13 cellular contexts compared by ENCODE assay signal in genomic region chr4:6938237-6938636, GRCh38. TPM values are rescaled to one million over a fixed set of nuclear protein-coding genes. Genes with fewer than 3 reads are reported as not detected.
DNase-seq lines count a peak whose midpoint lies in the region; ATAC-seq, FAIRE-seq and TF ChIP-seq lines count a peak whose summit lies in the region.
"Had no signal": no experiment of that assay in that cellular context is flagged by ENCODE, and none has a peak within 500 bp of the region (broad histone marks: within the 10 kb centered on the region; RNA-seq: fewer than 3 reads in every experiment).

No MANE protein-coding gene starts in this region.

- H2AFZ ChIP-seq in HepG2 (ENCODE audit: low read length) (no peak overlapping the region), astrocyte (ENCODE audit: low read depth, low read length) (no peak overlapping the region)

- TF ChIP-seq EP300 in HepG2 (IDR thresholded peaks at IDR 0.05; ENCODE audit: low read depth in 2 of 2, low read length in 2 of 2) = no peak
- TF ChIP-seq EP300 in HepG2 (CRISPR knock-in tag; IDR thresholded peaks at IDR 0.05; ENCODE audit: borderline replicate concordance) = no peak

- H3K9me3 ChIP-seq in right lobe of liver (no peaks in the 10 kb centered on the region), HepG2 (ENCODE audit: low read length) (no peaks in the 10 kb centered on the region), astrocyte (ENCODE audit: insufficient read depth, low read depth, low read length) (no peaks in the 10 kb centered on the region)
- H3K9me3 ChIP-seq: prostate gland had no signal

- DNase-seq in right lobe of liver = peak in 2 of 3 donors; percentile 50 to 65
- no peak for DNase-seq in HepG2 (ENCODE audit: low spot score)
- no peak for DNase-seq in astrocyte (ENCODE audit: low read depth)
- DNase-seq in medulla oblongata (ENCODE audit: extremely low spot score) = peak; percentile 63
- DNase-seq in DMS53 treated with DMSO at 0.1 percent for 48 hours (lab: John Stamatoyannopoulos, UW; ENCODE audit: unreplicated experiment) = no peak
- no peak for DNase-seq in AG08396 (ENCODE audit: low spot score)
- no peak for DNase-seq in NCI-H510A (lab: John Stamatoyannopoulos, UW)
- no peak for DNase-seq in HFFc6
- DNase-seq: activated effector memory CD4-positive, alpha-beta T cell treated with anti-CD3 and anti-CD28 coated beads, Interleukin-2, amount 50 U/mL, for 16 hours; NCI-H526 treated with DMSO at 0.1 percent for 48 hours; stimulated activated CD8-positive, alpha-beta memory T cell treated with anti-CD3 and anti-CD28 coated beads, Interleukin-4, amount 100 ng/mL, for 48 hours had no signal

- H3K4me3 Mint-ChIP-seq in astrocyte (ENCODE audit: unreplicated experiment) = peak overlapping the region; percentile 50
- no peak overlapping the region for H3K4me3 Mint-ChIP-seq in HFFc6

- H3K4me1 ChIP-seq in right lobe of liver (peaks cover 0 to 52% (median 13%) of the 10 kb centered on the region in 4 donors), HepG2 (ENCODE audit: insufficient read depth, low read length) (peaks cover 67% of the 10 kb centered on the region), astrocyte (ENCODE audit: insufficient read depth, low read length) (peaks cover 22% of the 10 kb centered on the region)

- CTCF ChIA-PET in HepG2 (lab: Yijun Ruan, JAX; ENCODE audit: low intra/inter-chr PET ratio, low total read pairs) = no interaction called here

- no peak overlapping the region for H3K9ac ChIP-seq in HepG2 (ENCODE audit: insufficient read depth, low read depth, low read length)
- no peak overlapping the region for H3K9ac ChIP-seq in astrocyte (ENCODE audit: low read length)

- H3K9me3 Mint-ChIP-seq in astrocyte (ENCODE audit: unreplicated experiment) (peaks cover 4% of the 10 kb centered on the region), HFFc6 (no peaks in the 10 kb centered on the region)

- H3K4me3 ChIP-seq in right lobe of liver (no peak overlapping the region), HepG2 (replicated peaks in 1 of 3; ENCODE audit: insufficient read depth in 1 of 3, low read depth in 2 of 3, low read length in 3 of 3) (no peak overlapping the region), astrocyte (ENCODE audit: insufficient read depth, low read depth, low read length) (no peak overlapping the region)
- H3K4me3 ChIP-seq: prostate gland had no signal

- H4K20me1 ChIP-seq in HepG2 (ENCODE audit: insufficient read depth, low read length) = 0 out of 2 replicates have a peak, but pooled peaks cover 3% of the 10 kb centered on the region
- H4K20me1 ChIP-seq in astrocyte (ENCODE audit: insufficient read depth, low read length) = peaks cover 32% of the 10 kb centered on the region

- POLR2A ChIA-PET in HepG2 (lab: Yijun Ruan, JAX) = no interaction called here

- H3K4me2 ChIP-seq in HepG2 (ENCODE audit: low read depth, low read length) = no peak overlapping the region
- H3K4me2 ChIP-seq in astrocyte (ENCODE audit: low read length) = no peak overlapping the region

- WGBS in right lobe of liver (ENCODE audit: insufficient coverage, low coverage, low lambda C conversion rate, missing lambda C conversion rate) = 33% methylated on average over 2 of the region's 7 CpGs
- 100% methylated on average over 1 of the region's 7 CpGs for WGBS in HepG2 (ENCODE audit: low lambda C conversion rate)

- intact Hi-C loops in right lobe of liver (cut with DNase I) (no loop called here), HepG2 (cut with micrococcal nuclease; ENCODE audit: unreplicated experiment) (no loop called here)

- H3K79me2 ChIP-seq in HepG2 (ENCODE audit: insufficient read depth, low read length) (peaks cover 93% of the 10 kb centered on the region), astrocyte (ENCODE audit: insufficient read depth, low read length) (peaks cover 9% of the 10 kb centered on the region)

- no peak for TF ChIP-seq RAD21 in HepG2 (CRISPR knock-in tag; IDR thresholded peaks at IDR 0.05)

- TF ChIP-seq POLR2A in right lobe of liver (IDR thresholded peaks at IDR 0.05) (no peak), HepG2 (IDR thresholded peaks at IDR 0.05; ENCODE audit: insufficient read depth in 1 of 2, low read depth in 2 of 2, low read length in 2 of 2) (no peak)

- peaks cover 33% of the 10 kb centered on the region for H3K4me1 Mint-ChIP-seq in astrocyte (ENCODE audit: low read depth, unreplicated experiment)
- H3K4me1 Mint-ChIP-seq in HFFc6 (ENCODE audit: low read depth) = peaks cover 32% of the 10 kb centered on the region

- H3K27ac ChIP-seq in right lobe of liver (no peak overlapping the region), HepG2 (ENCODE audit: extremely low read length, insufficient read depth, low read length) (no peak overlapping the region), astrocyte (ENCODE audit: low read depth, low read length) (no peak overlapping the region)
- H3K27ac ChIP-seq: prostate gland had no signal

- no peaks in the 10 kb centered on the region for H3K27me3 Mint-ChIP-seq in astrocyte (ENCODE audit: low read depth, unreplicated experiment)
- peaks cover 1% of the 10 kb centered on the region; the same call in 1 of the 2 replicates for H3K27me3 Mint-ChIP-seq in HFFc6 (ENCODE audit: insufficient read depth)

- peak; percentile 18 to 44 (median 20) for ATAC-seq in right lobe of liver
- ATAC-seq in HepG2 = no peak
- ATAC-seq: HCT116 had no signal

- H3K27ac Mint-ChIP-seq in astrocyte (ENCODE audit: unreplicated experiment) = no peak overlapping the region
- H3K27ac Mint-ChIP-seq in HFFc6 = no peak overlapping the region

- H3K36me3 ChIP-seq in right lobe of liver = no peaks in the 10 kb centered on the region
- peaks cover 8 to 41% of the 10 kb centered on the region in 2 experiments; a peak in 4 of 5 replicates for H3K36me3 ChIP-seq in HepG2 (replicated peaks in 1 of 2; ENCODE audit: control insufficient read depth in 1 of 2, insufficient read depth in 2 of 2, low read length in 2 of 2)
- H3K36me3 ChIP-seq in astrocyte (ENCODE audit: insufficient read depth, low read length) = no peaks in the 10 kb centered on the region
- H3K36me3 ChIP-seq: prostate gland had no signal

- TF ChIP-seq CTCF in right lobe of liver (IDR thresholded peaks at IDR 0.05) (no peak), HepG2 (CRISPR knock-in tag; IDR thresholded peaks at IDR 0.05) (no peak), astrocyte (IDR thresholded peaks at IDR 0.05; ENCODE audit: insufficient read depth, low read depth, low read length) (no peak), HFFc6 (IDR thresholded peaks at IDR 0.05) (no peak)

- FAIRE-seq in HepG2 (lab: Jason Lieb, UNC) (no peak), astrocyte (lab: Jason Lieb, UNC) (no peak)

- in situ Hi-C loops in HepG2 (cut with HindIII; ENCODE audit: extremely low pct_ligation_motif_present, low pct_unique_long_range_greater_than_20kb) = no loop called here

- H3K36me3 Mint-ChIP-seq in astrocyte (ENCODE audit: low read depth, unreplicated experiment) (peaks cover 3% of the 10 kb centered on the region), HFFc6 (ENCODE audit: low read depth) (peaks cover 8% of the 10 kb centered on the region; the same call in 1 of the 2 replicates)

- H3K27me3 ChIP-seq in right lobe of liver (no peaks in the 10 kb centered on the region), HepG2 (ENCODE audit: control insufficient read depth in 1 of 2, insufficient read depth in 2 of 2, low read length in 2 of 2) (no peaks in the 10 kb centered on the region), astrocyte (ENCODE audit: insufficient read depth, low read length) (no peaks in the 10 kb centered on the region)

- BruUV-seq in HepG2 (replicated peaks; lab: Mats Ljungman, UMichigan) = no TSS peak

TF ChIP-seq in HepG2, 621 proteins besides CTCF, POLR2A, EP300 and RAD21 (continues in another document):
- TF ChIP-seq RARA (CRISPR knock-in tag; IDR thresholded peaks at IDR 0.05) (no peak), ZNF329 (CRISPR knock-in tag; IDR thresholded peaks at IDR 0.05; ENCODE audit: low read depth) (no peak), SRSF4 (IDR thresholded peaks at IDR 0.05; ENCODE audit: low read depth, low read length, poor library complexity, severe bottlenecking) (no peak), FOXO4 (CRISPR knock-in tag; conservative IDR thresholded peaks at IDR 0.05) (no peak)

RNA-seq across cellular contexts. Expression of gene TBC1D14, which starts 28.6 kb away (rescaled TPM):
- total RNA-seq in right lobe of liver (10 to 100 TPM; 14.1 to 34.8 (median 30.6) TPM), HepG2 (2016; rRNA removed; fragmentation: Illumina TruSeq; extraction: Trizol) (46.5 and 53.3 TPM in 2 replicates), astrocyte (25.8 and 30.4 TPM in 2 replicates)
- 65.4 and 73.2 TPM in 2 replicates for total RNA-seq in HepG2 (2016; cell fraction: cytosol; rRNA removed; fragmentation: Illumina TruSeq; extraction: Trizol; ENCODE audit: low read depth)
- 45.9 and 47.6 TPM in 2 replicates for total RNA-seq in HepG2 (2016; cell fraction: insoluble cytoplasmic fraction; rRNA removed; fragmentation: Illumina TruSeq; extraction: Trizol)
- total RNA-seq in HepG2 (2016; cell fraction: membrane; rRNA removed; fragmentation: Illumina TruSeq; extraction: Trizol) = 39.0 and 41.3 TPM in 2 replicates
- total RNA-seq in HepG2 (2016; cell fraction: nucleus; rRNA removed; fragmentation: Illumina TruSeq; extraction: Trizol) = 38.2 and 42.5 TPM in 2 replicates
- polyA plus RNA-seq in HepG2 (2011; rRNA removed) = 29.5 and 31.8 TPM in 2 replicates
- polyA plus RNA-seq in HepG2 (2011; cell fraction: cytosol; rRNA removed) = 29.0 and 31.7 TPM in 2 replicates
- polyA plus RNA-seq in HepG2 (2011; cell fraction: nucleus; rRNA removed) = 29.6 and 30.6 TPM in 2 replicates
- 31.1 and 34.7 TPM in 2 replicates for polyA plus RNA-seq in HepG2 (2012)
- 5.0 TPM in 2 replicates for polyA plus RNA-seq in HepG2 (2016; cell fraction: cytosol; fragmentation: Illumina TruSeq; extraction: Trizol; ENCODE audit: low read depth)
- 34.0 and 38.1 TPM in 2 replicates for polyA plus RNA-seq in HepG2 (2016; cell fraction: insoluble cytoplasmic fraction; fragmentation: Illumina TruSeq; extraction: Trizol; ENCODE audit: low read depth)
- polyA plus RNA-seq in HepG2 (2016; cell fraction: membrane; fragmentation: Illumina TruSeq; extraction: Trizol; ENCODE audit: low read depth) = 15.8 and 17.3 TPM in 2 replicates
- polyA plus RNA-seq in HepG2 (2016; cell fraction: nucleus; fragmentation: Illumina TruSeq; extraction: Trizol; ENCODE audit: insufficient read depth, low read depth) = 42.2 and 45.1 TPM in 2 replicates
- 34.1 and 63.3 TPM in 2 replicates for polyA minus RNA-seq in HepG2 (2011; rRNA and poly(A)+ RNA removed; ENCODE audit: low replicate concordance)
- polyA minus RNA-seq in HepG2 (2011; cell fraction: cytosol; rRNA and poly(A)+ RNA removed) = 21.7 and 28.5 TPM in 2 replicates
- 25.8 and 31.3 TPM in 2 replicates for polyA minus RNA-seq in HepG2 (2011; cell fraction: nucleus; rRNA and poly(A)+ RNA removed)
- 10 to 100 TPM; 23.3 to 32.5 (median 27.9) TPM for total RNA-seq in HFFc6 (2021; fragmentation: NEBNext Ultra II Directional; extraction: Animal tissue kit (Norgen Biotek cat#: 25700))

Comparison
In these comparisons a context has a peak if more than half of its experiments do, and no peak if none do; other contexts are left out.
1. DNase-seq: peak in right lobe of liver (2 of 3) and medulla oblongata (single experiment); none in HepG2 (single experiment), astrocyte (single experiment), DMS53 treated with DMSO at 0.1 percent for 48 hours (single experiment), AG08396 (single experiment), NCI-H510A (single experiment) and HFFc6 (single experiment).